Comparison of ENCODE assay signal across 1 cellular context in genomic region chr20:3227511-3227910, GRCh38.
A peak's percentile ranks its signal among the peaks of the same experiment; 100 is the strongest.
TF ChIP-seq lines count a peak whose summit lies in the region.

No MANE protein-coding gene starts in this region.

TF ChIP-seq in HepG2, 621 proteins besides CTCF, POLR2A, EP300 and RAD21:
- 0 out of 2 replicates have a peak, but pooled peaks have one; percentile 28 for TF ChIP-seq WIZ (CRISPR knock-in tag; IDR thresholded peaks at IDR 0.05)
- no peak for TF ChIP-seq JUND (CRISPR knock-in tag; IDR thresholded peaks at IDR 0.05)
- 0 out of 2 replicates have a peak, but pooled peaks have one; percentile 56 for TF ChIP-seq EED (CRISPR knock-in tag; IDR thresholded peaks at IDR 0.05)
- peak; percentile 14; the same call in 1 of the 2 replicates for TF ChIP-seq BATF2 (CRISPR knock-in tag; IDR thresholded peaks at IDR 0.05)
- TF ChIP-seq SRSF9 (IDR thresholded peaks at IDR 0.05; ENCODE audit: borderline replicate concordance, insufficient read depth, low read depth, low read length, poor library complexity, severe bottlenecking), result no peak
- TF ChIP-seq ZNF768 (CRISPR knock-in tag; IDR thresholded peaks at IDR 0.05), result peak; percentile 13; the same call in 1 of the 2 replicates
